In the genomic region with DNA sequence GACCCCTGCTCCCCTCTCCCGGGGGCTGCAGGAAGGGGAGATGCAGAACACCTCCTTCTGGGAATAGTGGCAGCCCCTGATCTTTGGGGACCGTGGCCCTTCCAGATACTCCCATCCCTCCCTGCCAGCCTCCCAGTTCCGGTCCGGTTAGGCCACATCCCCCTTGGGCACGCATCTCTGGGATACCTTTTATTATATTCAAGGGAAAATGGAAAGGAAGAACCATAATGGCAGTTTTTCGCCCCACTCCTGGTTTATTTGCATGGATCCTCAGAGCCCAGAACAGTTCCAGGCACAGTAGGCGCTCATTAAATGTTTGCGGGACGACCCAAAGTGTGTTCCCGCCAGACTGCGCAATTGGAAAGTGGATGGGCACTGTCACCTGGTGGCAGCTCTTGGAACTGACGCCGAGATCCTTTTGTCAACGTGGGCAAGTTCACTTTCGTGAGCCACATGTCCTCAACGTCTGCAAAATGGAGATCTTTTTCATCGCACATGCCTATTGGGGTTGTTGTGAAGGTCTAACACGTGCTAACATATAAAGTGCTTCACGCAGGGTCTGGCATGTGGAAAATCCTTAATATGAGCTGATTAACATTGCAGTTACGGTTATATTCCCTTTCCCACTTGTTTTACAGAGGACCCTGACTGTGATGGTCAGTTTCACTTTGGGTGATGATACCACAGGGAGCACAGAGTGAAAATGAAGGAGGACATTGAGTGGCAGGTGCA, we compare ENCODE assay signal across 1 cellular context.
TF ChIP-seq lines count a peak whose summit lies in the region.

No MANE protein-coding gene starts in this region.

TF ChIP-seq in H1, 55 proteins besides CTCF, POLR2A, EP300 and RAD21 (continued from another document):
- TF ChIP-seq SIX5 (IDR thresholded peaks at IDR 0.05; ENCODE audit: low read depth, low read length) (no peak), GTF2F1 (IDR thresholded peaks at IDR 0.05; ENCODE audit: borderline replicate concordance, low read depth, low read length) (no peak)
- TF ChIP-seq, protein P1, sequence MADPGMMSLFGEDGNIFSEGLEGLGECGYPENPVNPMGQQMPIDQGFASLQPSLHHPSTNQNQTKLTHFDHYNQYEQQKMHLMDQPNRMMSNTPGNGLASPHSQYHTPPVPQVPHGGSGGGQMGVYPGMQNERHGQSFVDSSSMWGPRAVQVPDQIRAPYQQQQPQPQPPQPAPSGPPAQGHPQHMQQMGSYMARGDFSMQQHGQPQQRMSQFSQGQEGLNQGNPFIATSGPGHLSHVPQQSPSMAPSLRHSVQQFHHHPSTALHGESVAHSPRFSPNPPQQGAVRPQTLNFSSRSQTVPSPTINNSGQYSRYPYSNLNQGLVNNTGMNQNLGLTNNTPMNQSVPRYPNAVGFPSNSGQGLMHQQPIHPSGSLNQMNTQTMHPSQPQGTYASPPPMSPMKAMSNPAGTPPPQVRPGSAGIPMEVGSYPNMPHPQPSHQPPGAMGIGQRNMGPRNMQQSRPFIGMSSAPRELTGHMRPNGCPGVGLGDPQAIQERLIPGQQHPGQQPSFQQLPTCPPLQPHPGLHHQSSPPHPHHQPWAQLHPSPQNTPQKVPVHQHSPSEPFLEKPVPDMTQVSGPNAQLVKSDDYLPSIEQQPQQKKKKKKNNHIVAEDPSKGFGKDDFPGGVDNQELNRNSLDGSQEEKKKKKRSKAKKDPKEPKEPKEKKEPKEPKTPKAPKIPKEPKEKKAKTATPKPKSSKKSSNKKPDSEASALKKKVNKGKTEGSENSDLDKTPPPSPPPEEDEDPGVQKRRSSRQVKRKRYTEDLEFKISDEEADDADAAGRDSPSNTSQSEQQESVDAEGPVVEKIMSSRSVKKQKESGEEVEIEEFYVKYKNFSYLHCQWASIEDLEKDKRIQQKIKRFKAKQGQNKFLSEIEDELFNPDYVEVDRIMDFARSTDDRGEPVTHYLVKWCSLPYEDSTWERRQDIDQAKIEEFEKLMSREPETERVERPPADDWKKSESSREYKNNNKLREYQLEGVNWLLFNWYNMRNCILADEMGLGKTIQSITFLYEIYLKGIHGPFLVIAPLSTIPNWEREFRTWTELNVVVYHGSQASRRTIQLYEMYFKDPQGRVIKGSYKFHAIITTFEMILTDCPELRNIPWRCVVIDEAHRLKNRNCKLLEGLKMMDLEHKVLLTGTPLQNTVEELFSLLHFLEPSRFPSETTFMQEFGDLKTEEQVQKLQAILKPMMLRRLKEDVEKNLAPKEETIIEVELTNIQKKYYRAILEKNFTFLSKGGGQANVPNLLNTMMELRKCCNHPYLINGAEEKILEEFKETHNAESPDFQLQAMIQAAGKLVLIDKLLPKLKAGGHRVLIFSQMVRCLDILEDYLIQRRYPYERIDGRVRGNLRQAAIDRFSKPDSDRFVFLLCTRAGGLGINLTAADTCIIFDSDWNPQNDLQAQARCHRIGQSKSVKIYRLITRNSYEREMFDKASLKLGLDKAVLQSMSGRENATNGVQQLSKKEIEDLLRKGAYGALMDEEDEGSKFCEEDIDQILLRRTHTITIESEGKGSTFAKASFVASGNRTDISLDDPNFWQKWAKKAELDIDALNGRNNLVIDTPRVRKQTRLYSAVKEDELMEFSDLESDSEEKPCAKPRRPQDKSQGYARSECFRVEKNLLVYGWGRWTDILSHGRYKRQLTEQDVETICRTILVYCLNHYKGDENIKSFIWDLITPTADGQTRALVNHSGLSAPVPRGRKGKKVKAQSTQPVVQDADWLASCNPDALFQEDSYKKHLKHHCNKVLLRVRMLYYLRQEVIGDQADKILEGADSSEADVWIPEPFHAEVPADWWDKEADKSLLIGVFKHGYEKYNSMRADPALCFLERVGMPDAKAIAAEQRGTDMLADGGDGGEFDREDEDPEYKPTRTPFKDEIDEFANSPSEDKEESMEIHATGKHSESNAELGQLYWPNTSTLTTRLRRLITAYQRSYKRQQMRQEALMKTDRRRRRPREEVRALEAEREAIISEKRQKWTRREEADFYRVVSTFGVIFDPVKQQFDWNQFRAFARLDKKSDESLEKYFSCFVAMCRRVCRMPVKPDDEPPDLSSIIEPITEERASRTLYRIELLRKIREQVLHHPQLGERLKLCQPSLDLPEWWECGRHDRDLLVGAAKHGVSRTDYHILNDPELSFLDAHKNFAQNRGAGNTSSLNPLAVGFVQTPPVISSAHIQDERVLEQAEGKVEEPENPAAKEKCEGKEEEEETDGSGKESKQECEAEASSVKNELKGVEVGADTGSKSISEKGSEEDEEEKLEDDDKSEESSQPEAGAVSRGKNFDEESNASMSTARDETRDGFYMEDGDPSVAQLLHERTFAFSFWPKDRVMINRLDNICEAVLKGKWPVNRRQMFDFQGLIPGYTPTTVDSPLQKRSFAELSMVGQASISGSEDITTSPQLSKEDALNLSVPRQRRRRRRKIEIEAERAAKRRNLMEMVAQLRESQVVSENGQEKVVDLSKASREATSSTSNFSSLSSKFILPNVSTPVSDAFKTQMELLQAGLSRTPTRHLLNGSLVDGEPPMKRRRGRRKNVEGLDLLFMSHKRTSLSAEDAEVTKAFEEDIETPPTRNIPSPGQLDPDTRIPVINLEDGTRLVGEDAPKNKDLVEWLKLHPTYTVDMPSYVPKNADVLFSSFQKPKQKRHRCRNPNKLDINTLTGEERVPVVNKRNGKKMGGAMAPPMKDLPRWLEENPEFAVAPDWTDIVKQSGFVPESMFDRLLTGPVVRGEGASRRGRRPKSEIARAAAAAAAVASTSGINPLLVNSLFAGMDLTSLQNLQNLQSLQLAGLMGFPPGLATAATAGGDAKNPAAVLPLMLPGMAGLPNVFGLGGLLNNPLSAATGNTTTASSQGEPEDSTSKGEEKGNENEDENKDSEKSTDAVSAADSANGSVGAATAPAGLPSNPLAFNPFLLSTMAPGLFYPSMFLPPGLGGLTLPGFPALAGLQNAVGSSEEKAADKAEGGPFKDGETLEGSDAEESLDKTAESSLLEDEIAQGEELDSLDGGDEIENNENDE (IDR thresholded peaks at IDR 0.05; ENCODE audit: insufficient replicate concordance, low read length): no peak
